Comparison of ENCODE assay signal across 26 cellular contexts in the genomic region with DNA sequence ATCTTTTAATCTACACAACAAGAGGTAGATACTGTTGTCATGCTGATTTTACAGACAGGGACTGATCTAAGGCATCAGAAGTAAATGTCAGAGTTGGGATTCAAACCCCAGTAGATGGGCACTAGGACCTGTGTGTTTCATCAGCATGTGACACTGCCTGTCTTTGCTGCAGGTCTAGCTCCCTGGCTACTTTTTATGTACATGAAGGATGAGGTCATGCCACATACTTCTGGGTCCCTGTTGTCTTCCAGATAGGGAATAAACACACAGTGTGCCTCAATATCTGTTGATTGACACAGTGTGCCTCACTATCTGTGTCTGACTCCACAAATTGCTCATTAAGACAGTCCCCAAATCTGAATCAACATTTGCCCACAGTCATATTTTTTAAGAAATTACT.
"Had no signal": no experiment of that assay in that cellular context is flagged by ENCODE, and none has a peak within 500 bp of the region (broad histone marks: within the 10 kb centered on the region; RNA-seq: fewer than 3 reads in every experiment).

No MANE protein-coding gene starts in this region.

- H3K27ac Mint-ChIP-seq: activated naive CD8-positive, alpha-beta T cell; activated T-cell treated with anti-CD3 and anti-CD28 coated beads, Interleukin-2, amount 50 U/mL, for 72 hours; natural killer cell treated with Interleukin-12 subunit alpha and Interleukin-12 subunit beta and Interleukin-15 and Interleukin-18, amount 100 ng/mL, for 72 hours had no signal

- ATAC-seq: activated T-cell treated with anti-CD3 and anti-CD28 coated beads, Interleukin-2, amount 50 U/mL, for 72 hours; body of pancreas; esophagus mucosa; foreskin keratinocyte; heart left ventricle; left lung; lower lobe of right lung; mucosa of descending colon; natural killer cell treated with Interleukin-12 subunit alpha and Interleukin-12 subunit beta and Interleukin-15 and Interleukin-18, amount 100 ng/mL, for 72 hours; right cardiac atrium had no signal

- H3K4me3 ChIP-seq: body of pancreas, coronary artery, dorsolateral prefrontal cortex, heart left ventricle, left lung, lower lobe of right lung, mucosa of descending colon, spleen, tibial nerve had no signal

- H3K27ac ChIP-seq: body of pancreas, coronary artery, dorsolateral prefrontal cortex, foreskin keratinocyte, heart left ventricle, left lung, lower lobe of right lung, spleen, tibial nerve had no signal

- H3K4me3 Mint-ChIP-seq: activated naive CD8-positive, alpha-beta T cell; activated T-cell treated with anti-CD3 and anti-CD28 coated beads, Interleukin-2, amount 50 U/mL, for 72 hours; natural killer cell treated with Interleukin-12 subunit alpha and Interleukin-12 subunit beta and Interleukin-15 and Interleukin-18, amount 100 ng/mL, for 72 hours had no signal

- H3K27me3 Mint-ChIP-seq: activated naive CD8-positive, alpha-beta T cell; natural killer cell treated with Interleukin-12 subunit alpha and Interleukin-12 subunit beta and Interleukin-15 and Interleukin-18, amount 100 ng/mL, for 72 hours had no signal

- H3K4me1 ChIP-seq: heart left ventricle, left lung, lower lobe of right lung, spleen, tibial nerve had no signal

- H3K36me3 ChIP-seq: heart left ventricle, left lung, lower lobe of right lung, spleen, tibial nerve had no signal

- H3K27me3 ChIP-seq: body of pancreas, dorsolateral prefrontal cortex, foreskin keratinocyte, heart left ventricle, left lung, spleen, tibial nerve had no signal

- DNase-seq: activated CD4-positive, alpha-beta T cell treated with anti-CD3 and anti-CD28 coated beads for 4 hours; activated CD4-positive, alpha-beta T cell treated with anti-CD3 and anti-CD28 coated beads, Interleukin-2, amount 50 U/mL, for 4 hours; activated CD4-positive, CD25-positive, alpha-beta regulatory T cell; activated naive CD4-positive, alpha-beta T cell treated with Interleukin-2 at 50 U/mL for 16 hours; activated T-cell treated with anti-CD3 and anti-CD28 coated beads for 4 hours; activated T-cell treated with anti-CD3 and anti-CD28 coated beads, Interleukin-2, amount 50 U/mL, for 72 hours; anterior cingulate cortex; body of pancreas; dorsolateral prefrontal cortex; effector memory CD4-positive, alpha-beta T cell; heart left ventricle; kidney glomerular epithelial cell; left lung; lower lobe of right lung; mesenchymal stem cell; mucosa of descending colon; right cardiac atrium; spleen; stimulated activated naive CD4-positive, alpha-beta T cell; T-helper 2 cell had no signal
